ENCODE assay signal across 8 cellular contexts in genomic region chr3:61560452-61561373, GRCh38. TPM values are rescaled to one million over a fixed set of nuclear protein-coding genes. Genes with fewer than 3 reads are reported as not detected.
DNase-seq lines count a peak whose midpoint lies in the region; ATAC-seq, FAIRE-seq and TF ChIP-seq lines count a peak whose summit lies in the region.

No MANE protein-coding gene starts in this region.

- H3K4me1 Mint-ChIP-seq in central memory CD8-positive, alpha-beta T cell: no peaks in the 10 kb centered on the region

- 0 to 1% (median 1%) methylated on average over 64 to 66 of the region's 66 CpGs for WGBS in small intestine, 3 donors

- H3K27ac ChIP-seq in C4-2B: peak overlapping the region; percentile 77
- H3K27ac ChIP-seq in kidney (ENCODE audit: low read depth in 2 of 2, low read length in 2 of 2): peak overlapping the region; percentile 96
- H3K27ac ChIP-seq in small intestine (ENCODE audit: low read depth in 1 of 2, low read length in 1 of 2): peak overlapping the region; percentile 78 to 92

- H3K9me3 ChIP-seq in kidney (ENCODE audit: control insufficient read depth in 1 of 2, low read length in 2 of 2): peaks cover 0 to 8% of the 10 kb centered on the region in 2 donors
- no peaks in the 10 kb centered on the region for H3K9me3 ChIP-seq in small intestine (ENCODE audit: control insufficient read depth, low read depth)

- FAIRE-seq in kidney (lab: Jason Lieb, UNC): no peak
- FAIRE-seq in small intestine (lab: Jason Lieb, UNC): no peak

- H3K4me3 Mint-ChIP-seq in central memory CD8-positive, alpha-beta T cell: peak overlapping the region; percentile 4

- peak overlapping the region; percentile 52 to 77 for H3K9ac ChIP-seq in kidney (ENCODE audit: low read length in 2 of 2)

- H3K4me1 ChIP-seq in kidney (ENCODE audit: control insufficient read depth in 1 of 2, insufficient read depth in 1 of 2, low read depth in 1 of 2, low read length in 2 of 2): peaks cover 3 to 15% of the 10 kb centered on the region in 2 donors
- no peaks in the 10 kb centered on the region for H3K4me1 ChIP-seq in small intestine (ENCODE audit: control insufficient read depth in 2 of 2, insufficient read depth in 1 of 2, low read depth in 1 of 2, low read length in 1 of 2)

- intact Hi-C loops in kidney (cut with DNase I): no loop called here

- H3K27ac Mint-ChIP-seq in central memory CD8-positive, alpha-beta T cell (ENCODE audit: low read depth): no peak overlapping the region

- peak; percentile 69 for DNase-seq in HS-27A (ENCODE audit: low read depth)
- DNase-seq in central memory CD8-positive, alpha-beta T cell (ENCODE audit: low spot score in 2 of 2): no peak
- DNase-seq in kidney: peak; percentile 96
- peak; percentile 80 for DNase-seq in small intestine

- TF ChIP-seq POLR2A in GM19099 (IDR thresholded peaks at IDR 0.05; ENCODE audit: extremely low read depth, insufficient read length, low read depth): peak; percentile 9

- no peak for ATAC-seq in central memory CD8-positive, alpha-beta T cell (replicated peaks; ENCODE audit: extremely low read depth, poor library complexity, severe bottlenecking)
- no peak for ATAC-seq in HG02798 (IDR thresholded peaks at IDR 0.05; ENCODE audit: poor library complexity, unreplicated experiment)

- no peaks in the 10 kb centered on the region for H3K36me3 Mint-ChIP-seq in central memory CD8-positive, alpha-beta T cell (ENCODE audit: insufficient read depth)

- H3K4me3 ChIP-seq in kidney (ENCODE audit: low read length in 2 of 2) (peak overlapping the region; percentile 81 to 89), small intestine (ENCODE audit: low read depth in 1 of 2, low read length in 2 of 2) (peak overlapping the region; percentile 50 to 78)

- H3K27me3 Mint-ChIP-seq in central memory CD8-positive, alpha-beta T cell: peaks cover 63% of the 10 kb centered on the region

- TF ChIP-seq CTCF in C4-2B (conservative IDR thresholded peaks at IDR 0.05) (no peak; the same call in 1 of the 2 replicates), kidney (IDR thresholded peaks at IDR 0.05; ENCODE audit: borderline replicate concordance, extremely low read depth, insufficient read depth) (peak; percentile 5)

- H3K36me3 ChIP-seq in kidney (ENCODE audit: control insufficient read depth in 1 of 2, insufficient read depth in 2 of 2, low read length in 2 of 2) (no peaks in the 10 kb centered on the region), small intestine (ENCODE audit: control insufficient read depth in 2 of 2, insufficient read depth in 2 of 2, low read length in 2 of 2) (no peaks in the 10 kb centered on the region)

- H3K27me3 ChIP-seq in small intestine (ENCODE audit: control insufficient read depth in 2 of 2, insufficient read depth in 2 of 2, low read length in 2 of 2): no peaks in the 10 kb centered on the region

- H3K9me3 Mint-ChIP-seq in central memory CD8-positive, alpha-beta T cell: peaks cover 6% of the 10 kb centered on the region

TF ChIP-seq in PFSK-1, 5 proteins besides CTCF, POLR2A, EP300 and RAD21:
- no peak for TF ChIP-seq TAF1 (IDR thresholded peaks at IDR 0.05; ENCODE audit: borderline replicate concordance, insufficient read depth, low read length)
- no peak for TF ChIP-seq FOXP2 (optimal IDR thresholded peaks at IDR 0.05; ENCODE audit: borderline replicate concordance, extremely low read depth, extremely low read length, insufficient read depth)
- 0 out of 2 replicates have a peak, but pooled peaks have one; percentile 7 for TF ChIP-seq POLR2AphosphoS5 (IDR thresholded peaks at IDR 0.05; ENCODE audit: low read depth, low read length)
- TF ChIP-seq SIN3A (IDR thresholded peaks at IDR 0.05; ENCODE audit: borderline replicate concordance, insufficient read depth, low read length): no peak; the same call in 1 of the 2 replicates
- TF ChIP-seq REST (IDR thresholded peaks at IDR 0.05; ENCODE audit: insufficient read depth in 1 of 2, low read depth in 2 of 2, low read length in 2 of 2): 0 out of 4 replicates have a peak, but pooled peaks of 1 of the 2 experiments have one; percentile 8

RNA-seq across cellular contexts. Expression of gene PTPRG, which starts 0.7 kb away (rescaled TPM):
- 3.7 TPM for polyA plus RNA-seq in PFSK-1 (2012; ENCODE audit: insufficient read length, low read depth)
- 154 TPM for total RNA-seq in kidney
- 9.2 TPM for polyA plus RNA-seq in kidney (ENCODE audit: insufficient read depth, low read depth, low replicate concordance)
- polyA plus RNA-seq in small intestine: 1 to 10 TPM in 2 of 3 donors, under 1 TPM in 1; 0.81 to 9.4 (median 1.8) TPM

Comparison
In these comparisons a context has a peak if more than half of its experiments do, and no peak if none do; other contexts are left out.
1. DNase-seq: peak in HS-27A (single experiment), kidney (single experiment) and small intestine (single experiment); none in central memory CD8-positive, alpha-beta T cell (0 of 2).
2. Peak in every context shown above with its lines, with median percentiles within 50 percentile points of each other: H3K27ac ChIP-seq.